1 cellular context compared by ENCODE assay signal in genomic region chr15:41970456-41970855, GRCh38.
TF ChIP-seq lines count a peak whose summit lies in the region.

No MANE protein-coding gene starts in this region.

TF ChIP-seq in H1, 55 proteins besides CTCF, POLR2A, EP300 and RAD21:
- TF ChIP-seq KDM5A (IDR thresholded peaks at IDR 0.05; ENCODE audit: low read length) (no peak), CHD2 (IDR thresholded peaks at IDR 0.05; ENCODE audit: low read length) (no peak), CBX5 (IDR thresholded peaks at IDR 0.05; ENCODE audit: low read depth, low read length) (no peak), E2F6 (IDR thresholded peaks at IDR 0.05) (no peak), RFX5 (IDR thresholded peaks at IDR 0.05; ENCODE audit: borderline replicate concordance, low read depth, low read length) (no peak), USF2 (IDR thresholded peaks at IDR 0.05; ENCODE audit: low read length) (no peak), GABPA (IDR thresholded peaks at IDR 0.05; ENCODE audit: borderline replicate concordance, insufficient read depth, low read length) (no peak), ATF2 (IDR thresholded peaks at IDR 0.05; ENCODE audit: low read length) (no peak)
